8 cellular contexts compared by ENCODE assay signal in the genomic region with DNA sequence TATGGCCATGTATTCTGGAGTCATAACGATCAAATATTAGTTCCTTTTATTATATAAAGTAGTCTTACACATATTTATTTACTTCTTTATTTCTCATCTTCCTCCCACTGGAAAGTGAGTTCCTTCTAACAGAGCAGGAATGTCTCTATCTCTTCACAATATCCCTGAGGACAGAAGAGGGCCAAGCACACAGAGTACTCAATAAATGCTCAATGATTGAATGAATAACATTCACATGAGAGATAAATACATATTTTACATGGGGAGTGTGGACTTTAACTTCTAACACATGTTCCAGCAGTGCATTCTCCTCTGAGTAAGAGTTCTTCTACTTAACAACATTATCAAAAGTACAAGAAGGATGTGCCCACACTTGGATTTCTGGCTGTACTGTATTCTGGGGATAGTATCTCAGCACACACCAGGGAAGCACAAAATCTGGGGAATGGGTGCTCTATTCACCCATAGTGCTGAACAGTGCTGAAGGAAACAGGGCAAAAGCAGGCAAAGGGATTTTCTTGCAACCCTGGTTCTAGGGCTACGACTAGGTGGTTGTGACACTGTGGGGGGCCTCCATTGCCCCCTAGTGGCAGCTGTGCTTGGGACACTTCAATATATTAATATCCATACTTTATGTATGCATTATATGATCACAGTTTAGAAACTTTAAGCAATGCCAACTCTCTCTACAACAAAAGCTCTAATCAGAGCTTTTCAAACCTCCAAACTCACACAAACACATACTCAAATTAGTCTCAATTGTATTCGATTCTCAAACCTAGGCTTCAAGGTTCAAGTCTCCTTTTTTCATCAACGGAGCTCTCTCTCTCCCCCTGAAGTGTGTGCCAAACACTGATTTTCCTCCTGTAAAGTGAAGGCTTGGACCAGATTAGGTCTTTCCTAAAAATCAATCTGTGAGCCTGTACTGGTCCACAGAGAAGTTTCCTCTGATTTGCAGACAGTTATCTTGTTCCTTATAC.
DNase-seq lines count a peak whose midpoint lies in the region; ATAC-seq, FAIRE-seq and TF ChIP-seq lines count a peak whose summit lies in the region.

No MANE protein-coding gene starts in this region.

- H3K27ac Mint-ChIP-seq in activated CD4-positive, alpha-beta T cell treated with anti-CD3 and anti-CD28 coated beads for 36 hours, result no peak overlapping the region

- intact Hi-C loops in activated CD4-positive, alpha-beta T cell treated with anti-CD3 and anti-CD28 coated beads for 36 hours (cut with DNase I, micrococcal nuclease), result loop anchor here (1.0 to 5.0 kb wide), 5 partner anchors 225 to 672 kb away; no protein-coding TSS in a partner anchor

- no peak overlapping the region for H3K4me3 Mint-ChIP-seq in activated CD4-positive, alpha-beta T cell treated with anti-CD3 and anti-CD28 coated beads for 36 hours

- no peaks in the 10 kb centered on the region for H3K4me1 Mint-ChIP-seq in activated CD4-positive, alpha-beta T cell treated with anti-CD3 and anti-CD28 coated beads for 36 hours

- peak; percentile 78 for ATAC-seq in activated CD4-positive, alpha-beta T cell treated with anti-CD3 and anti-CD28 coated beads for 36 hours

- POLR2A ChIA-PET in activated CD4-positive, alpha-beta T cell treated with anti-CD3 and anti-CD28 coated beads for 36 hours (lab: Charles Lee), result no interaction called here

- TF ChIP-seq POLR2A in H54 (IDR thresholded peaks at IDR 0.05; ENCODE audit: low read depth, low read length), result no peak

- no peaks in the 10 kb centered on the region for H3K9me3 Mint-ChIP-seq in activated CD4-positive, alpha-beta T cell treated with anti-CD3 and anti-CD28 coated beads for 36 hours (ENCODE audit: low read depth)

- H3K27me3 Mint-ChIP-seq in activated CD4-positive, alpha-beta T cell treated with anti-CD3 and anti-CD28 coated beads for 36 hours, result no peaks in the 10 kb centered on the region

- FAIRE-seq in H54 (lab: Jason Lieb, UNC), result peak; percentile 81

- H3K36me3 Mint-ChIP-seq in activated CD4-positive, alpha-beta T cell treated with anti-CD3 and anti-CD28 coated beads for 36 hours (ENCODE audit: low read depth), result no peaks in the 10 kb centered on the region

- CTCF ChIA-PET in activated CD4-positive, alpha-beta T cell treated with anti-CD3 and anti-CD28 coated beads for 36 hours (lab: Charles Lee), result interaction anchor here (0.6 to 3.2 kb wide), 18 partner anchors 10 to 715 kb away, joined by 3 to 17 read pairs (median 3); no protein-coding TSS in a partner anchor

- DNase-seq in NCI-H1436 (lab: John Stamatoyannopoulos, UW) (peak; percentile 0), NCI-H1436 treated with DMSO at 0.1 percent for 48 hours (lab: John Stamatoyannopoulos, UW) (no peak), H54 (ENCODE audit: insufficient read length, low spot score) (peak; percentile 16), LHCN-M2 (ENCODE audit: low read depth) (peak; percentile 34), dermis blood vessel endothelial cell (peak; percentile 54), midbrain (lab: John Stamatoyannopoulos, UW) (peak; percentile 18)
- peak; percentile 75 for DNase-seq in activated CD4-positive, alpha-beta T cell treated with anti-CD3 and anti-CD28 coated beads for 36 hours
- peak; percentile 26 to 27 for DNase-seq in stimulated activated CD8-positive, alpha-beta memory T cell treated with anti-CD3 and anti-CD28 coated beads, Interleukin-7, amount 100 ng/mL, for 4 hours (ENCODE audit: low read depth in 2 of 2)
